In the genomic region with DNA sequence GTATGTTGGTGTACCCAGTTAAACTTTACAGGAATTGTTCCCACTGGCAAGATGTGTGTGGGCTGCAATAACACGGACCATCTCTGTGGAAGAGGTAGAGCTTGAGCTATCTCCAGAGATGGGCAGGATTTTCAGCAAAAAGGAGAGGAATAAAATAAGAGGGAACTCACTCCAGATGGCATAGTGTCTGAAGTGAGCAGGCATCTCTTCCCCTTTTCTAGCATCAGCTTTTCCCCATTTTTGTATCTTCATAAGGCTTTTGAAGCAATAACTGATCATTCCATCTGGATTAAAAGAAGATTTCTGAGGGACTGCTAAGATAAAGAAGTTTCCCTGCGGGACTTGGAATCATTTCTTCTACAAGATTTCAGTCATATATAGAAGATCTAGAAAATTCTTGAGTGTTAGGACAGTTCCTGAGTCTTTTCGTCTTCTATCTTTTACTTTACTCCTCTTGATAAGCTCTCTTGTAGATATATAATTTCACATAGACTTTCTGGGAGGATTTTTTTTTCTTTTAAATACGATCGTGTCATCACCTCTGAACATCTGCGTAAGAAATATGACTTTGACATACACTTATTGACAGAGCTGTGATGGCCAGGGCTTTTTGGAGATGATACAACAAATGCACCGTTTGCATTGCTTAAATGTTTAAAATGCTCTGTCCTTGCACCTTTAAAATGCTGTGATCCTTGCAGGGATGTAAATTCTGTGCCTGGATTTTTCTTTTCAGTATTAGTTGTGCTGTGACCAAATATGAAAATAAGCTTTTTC, we compare ENCODE assay signal across 8 cellular contexts. TPM values are rescaled to one million over a fixed set of nuclear protein-coding genes. Genes with fewer than 3 reads are reported as not detected.
DNase-seq lines count a peak whose midpoint lies in the region; ATAC-seq lines count a peak whose summit lies in the region.

No MANE protein-coding gene starts in this region.

- no peak for ATAC-seq in stimulated activated naive B cell treated with anti-CD40 and anti-IgM and Interleukin-4, amounts not matched to agents 10 μg/mL and 1 μg/mL and 100 μg/mL, for 72 hours (replicated peaks)

- no peaks in the 10 kb centered on the region for H3K9me3 Mint-ChIP-seq in T-helper 1 cell treated with Interleukin-12 subunit alpha and Interleukin-12 subunit beta and Interleukin-4 antibody, amounts not matched to agents 30 μg/mL and 1 μg/mL, for 36 hours
- no peaks in the 10 kb centered on the region for H3K9me3 Mint-ChIP-seq in activated CD4-positive, alpha-beta memory T cell treated with anti-CD3 and anti-CD28 coated beads for 36 hours
- no peaks in the 10 kb centered on the region for H3K9me3 Mint-ChIP-seq in stimulated activated naive B cell treated with anti-CD40 and anti-IgM and Interleukin-4, amounts not matched to agents 10 μg/mL and 1 μg/mL and 100 μg/mL, for 72 hours

- H3K9ac ChIP-seq in iPS-20b (ENCODE audit: low read depth, low read length) (no peak overlapping the region), subcutaneous abdominal adipose tissue (ENCODE audit: low read length in 5 of 5) (peak overlapping the region; percentile 8 to 88 (median 79))

- H3K36me3 Mint-ChIP-seq in T-helper 1 cell treated with Interleukin-12 subunit alpha and Interleukin-12 subunit beta and Interleukin-4 antibody, amounts not matched to agents 30 μg/mL and 1 μg/mL, for 36 hours (ENCODE audit: low read depth), result peaks cover 11% of the 10 kb centered on the region
- H3K36me3 Mint-ChIP-seq in activated CD4-positive, alpha-beta memory T cell treated with anti-CD3 and anti-CD28 coated beads for 36 hours, result peaks cover 10% of the 10 kb centered on the region
- H3K36me3 Mint-ChIP-seq in stimulated activated naive B cell treated with anti-CD40 and anti-IgM and Interleukin-4, amounts not matched to agents 10 μg/mL and 1 μg/mL and 100 μg/mL, for 72 hours, result peaks cover 0 to 7% of the 10 kb centered on the region in 2 donors

- H3K27me3 ChIP-seq in iPS-20b (ENCODE audit: insufficient read depth, low read length), result peaks cover 49% of the 10 kb centered on the region
- H3K27me3 ChIP-seq in subcutaneous abdominal adipose tissue (ENCODE audit: control insufficient read depth in 5 of 5, insufficient read depth in 4 of 5, low read length in 5 of 5), result no peaks in the 10 kb centered on the region

- peaks cover 56% of the 10 kb centered on the region for H3K4me1 Mint-ChIP-seq in T-helper 1 cell treated with Interleukin-12 subunit alpha and Interleukin-12 subunit beta and Interleukin-4 antibody, amounts not matched to agents 30 μg/mL and 1 μg/mL, for 36 hours (ENCODE audit: low read depth)
- H3K4me1 Mint-ChIP-seq in activated CD4-positive, alpha-beta memory T cell treated with anti-CD3 and anti-CD28 coated beads for 36 hours (ENCODE audit: low read depth), result peaks cover 62% of the 10 kb centered on the region
- H3K4me1 Mint-ChIP-seq in stimulated activated naive B cell treated with anti-CD40 and anti-IgM and Interleukin-4, amounts not matched to agents 10 μg/mL and 1 μg/mL and 100 μg/mL, for 72 hours, result peaks cover 18 to 21% of the 10 kb centered on the region in 2 donors

- POLR2A ChIA-PET in activated CD4-positive, alpha-beta memory T cell treated with anti-CD3 and anti-CD28 coated beads for 36 hours (lab: Charles Lee), result interaction anchor here (0.6 to 1.2 kb wide), 4 partner anchors 33 to 1123 kb away, joined by 3 to 7 read pairs (median 3); a partner anchor contains a TSS

- no peak overlapping the region for H3K27ac ChIP-seq in iPS-20b (ENCODE audit: low read length)
- H3K27ac ChIP-seq in subcutaneous abdominal adipose tissue (ENCODE audit: low read depth, low read length), result peak overlapping the region; percentile 85

- CTCF ChIA-PET in activated CD4-positive, alpha-beta memory T cell treated with anti-CD3 and anti-CD28 coated beads for 36 hours (lab: Charles Lee), result interaction anchor here (0.6 to 3.0 kb wide), 8 partner anchors 13 to 276 kb away, joined by 3 to 15 read pairs (median 6); a partner anchor contains a TSS

- H3K4me3 Mint-ChIP-seq in T-helper 1 cell treated with Interleukin-12 subunit alpha and Interleukin-12 subunit beta and Interleukin-4 antibody, amounts not matched to agents 30 μg/mL and 1 μg/mL, for 36 hours, result peak overlapping the region; percentile 78
- H3K4me3 Mint-ChIP-seq in activated CD4-positive, alpha-beta memory T cell treated with anti-CD3 and anti-CD28 coated beads for 36 hours, result peak overlapping the region; percentile 82
- H3K4me3 Mint-ChIP-seq in stimulated activated naive B cell treated with anti-CD40 and anti-IgM and Interleukin-4, amounts not matched to agents 10 μg/mL and 1 μg/mL and 100 μg/mL, for 72 hours, result no peak overlapping the region

- H3K36me3 ChIP-seq in iPS-20b (ENCODE audit: insufficient read depth, low read depth, low read length) (peaks cover 6% of the 10 kb centered on the region), subcutaneous abdominal adipose tissue (ENCODE audit: control insufficient read depth in 5 of 5, insufficient read depth in 5 of 5, low read length in 5 of 5) (peaks cover 7 to 9% (median 8%) of the 10 kb centered on the region in 5 donors)

- DNase-seq in T-helper 1 cell (no peak), SW480 (ENCODE audit: low spot score) (no peak), DMS79 (lab: John Stamatoyannopoulos, UW) (no peak)
- no peak for DNase-seq in activated CD4-positive, alpha-beta memory T cell treated with anti-CD3 and anti-CD28 coated beads for 36 hours
- DNase-seq in stimulated activated naive B cell treated with anti-CD40 and anti-IgM and Interleukin-4, amounts not matched to agents 10 μg/mL and 1 μg/mL and 100 μg/mL, for 72 hours, result no peak

- H3K9me3 ChIP-seq in iPS-20b (ENCODE audit: insufficient read depth, low read depth, low read length) (no peaks in the 10 kb centered on the region), subcutaneous abdominal adipose tissue (ENCODE audit: control insufficient read depth in 5 of 5, low read length in 5 of 5) (no peaks in the 10 kb centered on the region)

- H3K4me1 ChIP-seq in iPS-20b (ENCODE audit: insufficient read depth, low read length) (peaks cover 40% of the 10 kb centered on the region), subcutaneous abdominal adipose tissue (ENCODE audit: control insufficient read depth in 5 of 5, insufficient read depth in 5 of 5, low read length in 5 of 5) (peaks cover 3 to 60% (median 49%) of the 10 kb centered on the region in 5 donors)

- H3K4me3 ChIP-seq in iPS-20b (ENCODE audit: low read length) (peak overlapping the region; percentile 93), subcutaneous abdominal adipose tissue (ENCODE audit: low read depth in 1 of 5, low read length in 5 of 5) (peak overlapping the region; percentile 62 to 93 (median 84))

- H3K27me3 Mint-ChIP-seq in T-helper 1 cell treated with Interleukin-12 subunit alpha and Interleukin-12 subunit beta and Interleukin-4 antibody, amounts not matched to agents 30 μg/mL and 1 μg/mL, for 36 hours (ENCODE audit: low read depth), result no peaks in the 10 kb centered on the region
- H3K27me3 Mint-ChIP-seq in activated CD4-positive, alpha-beta memory T cell treated with anti-CD3 and anti-CD28 coated beads for 36 hours, result no peaks in the 10 kb centered on the region
- peaks cover 16 to 17% of the 10 kb centered on the region in 2 donors for H3K27me3 Mint-ChIP-seq in stimulated activated naive B cell treated with anti-CD40 and anti-IgM and Interleukin-4, amounts not matched to agents 10 μg/mL and 1 μg/mL and 100 μg/mL, for 72 hours

- H3K27ac Mint-ChIP-seq in T-helper 1 cell treated with Interleukin-12 subunit alpha and Interleukin-12 subunit beta and Interleukin-4 antibody, amounts not matched to agents 30 μg/mL and 1 μg/mL, for 36 hours, result no peak overlapping the region
- no peak overlapping the region for H3K27ac Mint-ChIP-seq in activated CD4-positive, alpha-beta memory T cell treated with anti-CD3 and anti-CD28 coated beads for 36 hours
- no peak overlapping the region for H3K27ac Mint-ChIP-seq in stimulated activated naive B cell treated with anti-CD40 and anti-IgM and Interleukin-4, amounts not matched to agents 10 μg/mL and 1 μg/mL and 100 μg/mL, for 72 hours

- intact Hi-C loops in activated CD4-positive, alpha-beta memory T cell treated with anti-CD3 and anti-CD28 coated beads for 36 hours (cut with micrococcal nuclease), result no loop called here

RNA-seq across cellular contexts. Expression of a gene that starts 2.1 kb away (rescaled TPM):
- 10 to 100 TPM; 34.1 to 34.3 TPM for total RNA-seq in activated CD4-positive, alpha-beta memory T cell treated with anti-CD3 and anti-CD28 coated beads for 36 hours

RNA-seq across cellular contexts. Expression of a gene that starts 47.0 kb away (rescaled TPM):
- not detected for total RNA-seq in activated CD4-positive, alpha-beta memory T cell treated with anti-CD3 and anti-CD28 coated beads for 36 hours

Comparison
In these comparisons a context has a peak if more than half of its experiments do, and no peak if none do; other contexts are left out.
1. H3K4me3 Mint-ChIP-seq: peak in T-helper 1 cell treated with Interleukin-12 subunit alpha and Interleukin-12 subunit beta and Interleukin-4 antibody, amounts not matched to agents 30 μg/mL and 1 μg/mL, for 36 hours (single experiment) and activated CD4-positive, alpha-beta memory T cell treated with anti-CD3 and anti-CD28 coated beads for 36 hours (single experiment); none in stimulated activated naive B cell treated with anti-CD40 and anti-IgM and Interleukin-4, amounts not matched to agents 10 μg/mL and 1 μg/mL and 100 μg/mL, for 72 hours (0 of 2).